In the genomic region with DNA sequence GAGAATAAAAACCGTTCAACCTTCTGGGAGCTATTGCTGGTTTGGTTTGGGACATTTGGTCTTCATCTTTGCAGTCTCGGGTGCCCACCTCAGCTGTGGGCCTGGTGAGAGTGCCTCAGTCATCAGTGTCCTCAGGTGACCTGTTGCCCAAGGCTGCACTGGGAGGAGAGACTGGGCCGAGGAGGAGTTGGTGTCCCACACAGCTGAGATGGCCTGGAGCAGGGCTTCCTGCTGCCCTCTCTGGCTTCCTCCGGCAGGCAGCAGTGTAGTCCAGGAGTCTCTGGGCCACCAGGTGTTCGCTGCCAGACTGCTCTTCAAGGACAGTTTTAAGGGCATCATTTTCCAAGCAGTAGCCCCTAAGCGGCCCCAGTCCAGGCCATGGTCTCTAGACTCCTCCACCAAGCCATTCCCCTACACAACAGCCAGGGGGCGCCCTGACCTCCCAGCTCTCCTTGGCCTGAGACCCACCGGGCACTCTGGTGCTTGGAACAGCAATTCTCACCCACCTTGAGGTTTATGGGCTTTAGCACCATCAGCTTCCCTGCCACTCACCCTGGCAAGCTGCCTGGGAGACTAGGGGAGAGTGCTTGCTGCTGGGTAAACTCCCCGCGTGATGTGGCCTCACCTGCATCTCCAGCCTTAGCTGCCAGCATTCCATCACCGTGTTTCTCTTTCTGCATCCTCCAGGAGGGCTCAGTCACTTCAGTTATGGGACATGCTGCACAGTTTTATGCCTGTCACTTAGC, we compare ENCODE assay signal across 8 cellular contexts. TPM values are rescaled to one million over a fixed set of nuclear protein-coding genes. Genes with fewer than 3 reads are reported as not detected.
DNase-seq lines count a peak whose midpoint lies in the region; ATAC-seq and TF ChIP-seq lines count a peak whose summit lies in the region.

No MANE protein-coding gene starts in this region.

- WGBS in sigmoid colon, 2 donors, result 67 to 71% methylated on average over 11 of the region's 11 CpGs

- H3K9me3 Mint-ChIP-seq in activated naive CD4-positive, alpha-beta T cell treated with anti-CD3 and anti-CD28 coated beads for 36 hours, result no peaks in the 10 kb centered on the region

- no peak overlapping the region for H3K27ac ChIP-seq in Panc1 (ENCODE audit: low read length)
- H3K27ac ChIP-seq in cardiac muscle cell, result peak overlapping the region; percentile 29
- H3K27ac ChIP-seq in sigmoid colon, result no peak overlapping the region

- CTCF ChIA-PET in Panc1 (lab: Charles Lee), result interaction anchor here (0.9 to 1.3 kb wide), 5 partner anchors 10 to 36 kb away, joined by 3 to 4 read pairs (median 3); no protein-coding TSS in a partner anchor
- CTCF ChIA-PET in activated naive CD4-positive, alpha-beta T cell treated with anti-CD3 and anti-CD28 coated beads for 36 hours (lab: Charles Lee), result interaction anchor here (0.6 to 5.1 kb wide), 36 partner anchors 8 to 532 kb away, joined by 3 to 41 read pairs (median 4); partner anchors contain the start of genes MAP3K6, SYTL1 and TMEM222

- POLR2A ChIA-PET in Panc1 (lab: Charles Lee), result interaction anchor here (0.6 kb wide), 1 partner anchor 388 kb away, joined by 6 read pairs; no protein-coding TSS in a partner anchor

- H3K4me3 ChIP-seq in Panc1 (ENCODE audit: low read depth in 2 of 2, low read length in 2 of 2) (no peak overlapping the region), cardiac muscle cell (no peak overlapping the region), sigmoid colon (no peak overlapping the region)

- TF ChIP-seq CTCF in Panc1 (IDR thresholded peaks at IDR 0.05) (peak; percentile 93), cardiac muscle cell (IDR thresholded peaks at IDR 0.05; ENCODE audit: low read depth, low read length) (peak; percentile 91), sigmoid colon (IDR thresholded peaks at IDR 0.05) (peak in 3 of 4 experiments; percentile 63 to 71 (median 67))

- peaks cover 2% of the 10 kb centered on the region for H3K36me3 ChIP-seq in Panc1 (ENCODE audit: control insufficient read depth, insufficient read depth, low read length)
- H3K36me3 ChIP-seq in cardiac muscle cell, result no peaks in the 10 kb centered on the region
- peaks cover 7 to 83% (median 36%) of the 10 kb centered on the region in 4 donors for H3K36me3 ChIP-seq in sigmoid colon

- peak; percentile 83 for DNase-seq in Right ventricle myocardium inferior (ENCODE audit: missing footprints)
- DNase-seq in cardiac septum (ENCODE audit: low spot score), result no peak
- DNase-seq in Panc1 (ENCODE audit: low read depth, low spot score), result no peak
- DNase-seq in activated naive CD4-positive, alpha-beta T cell treated with anti-CD3 and anti-CD28 coated beads for 36 hours, result peak; percentile 68
- peak; percentile 54 to 75 for DNase-seq in cardiac muscle cell (ENCODE audit: low read depth in 1 of 2, low spot score in 1 of 2)
- peak; percentile 68 for DNase-seq in sigmoid colon

- intact Hi-C loops in Right ventricle myocardium inferior (cut with DNase I) (loop anchor here (2.0 kb wide), 1 partner anchor 58 kb away; no protein-coding TSS in a partner anchor), cardiac septum (cut with DNase I) (no loop called here), Panc1 (cut with micrococcal nuclease; ENCODE audit: unreplicated experiment) (no loop called here), sigmoid colon (cut with DNase I) (loop anchor here (10.0 kb wide), 1 partner anchor 62 kb away; the partner anchor contains the start of gene GPR3)
- intact Hi-C loops in activated naive CD4-positive, alpha-beta T cell treated with anti-CD3 and anti-CD28 coated beads for 36 hours (cut with micrococcal nuclease), result loop anchor here (1.0 kb wide), 1 partner anchor 56 kb away; no protein-coding TSS in a partner anchor

- H3K27ac Mint-ChIP-seq in activated naive CD4-positive, alpha-beta T cell treated with anti-CD3 and anti-CD28 coated beads for 36 hours, result no peak overlapping the region

- H3K4me3 Mint-ChIP-seq in activated naive CD4-positive, alpha-beta T cell treated with anti-CD3 and anti-CD28 coated beads for 36 hours, result no peak overlapping the region

- no peaks in the 10 kb centered on the region for H3K9me3 ChIP-seq in Panc1 (ENCODE audit: control insufficient read depth, insufficient read depth, low read depth, low read length)
- no peaks in the 10 kb centered on the region for H3K9me3 ChIP-seq in cardiac muscle cell (ENCODE audit: low read depth)
- no peaks in the 10 kb centered on the region for H3K9me3 ChIP-seq in sigmoid colon

- TF ChIP-seq POLR2A in sigmoid colon (IDR thresholded peaks at IDR 0.05), result no peak

- H3K4me1 ChIP-seq in Panc1 (ENCODE audit: control insufficient read depth, insufficient read depth, low read length), result no peaks in the 10 kb centered on the region
- no peaks in the 10 kb centered on the region for H3K4me1 ChIP-seq in cardiac muscle cell (ENCODE audit: low read depth)
- H3K4me1 ChIP-seq in sigmoid colon, result peaks cover 0 to 11% (median 4%) of the 10 kb centered on the region in 4 donors

- H3K27me3 Mint-ChIP-seq in activated naive CD4-positive, alpha-beta T cell treated with anti-CD3 and anti-CD28 coated beads for 36 hours (ENCODE audit: low read depth), result no peaks in the 10 kb centered on the region

- peaks cover 32% of the 10 kb centered on the region for H3K36me3 Mint-ChIP-seq in activated naive CD4-positive, alpha-beta T cell treated with anti-CD3 and anti-CD28 coated beads for 36 hours (ENCODE audit: low read depth)

- peaks cover 26% of the 10 kb centered on the region for H3K4me1 Mint-ChIP-seq in activated naive CD4-positive, alpha-beta T cell treated with anti-CD3 and anti-CD28 coated beads for 36 hours (ENCODE audit: low read depth)

- ATAC-seq in Right ventricle myocardium inferior (peak; percentile 20), Panc1 (peak; percentile 77), HG02610 (IDR thresholded peaks at IDR 0.05; ENCODE audit: unreplicated experiment) (no peak), GM18873 (IDR thresholded peaks at IDR 0.05; ENCODE audit: low FRiP score, unreplicated experiment) (no peak)

- no peaks in the 10 kb centered on the region for H3K27me3 ChIP-seq in Panc1 (ENCODE audit: control insufficient read depth, insufficient read depth, low read length)
- no peaks in the 10 kb centered on the region for H3K27me3 ChIP-seq in cardiac muscle cell
- H3K27me3 ChIP-seq in sigmoid colon, result no peaks in the 10 kb centered on the region

- no TSS peak for BruUV-seq in Panc1 (replicated peaks; lab: Mats Ljungman, UMichigan)

- no peak for TF ChIP-seq EP300 in sigmoid colon (IDR thresholded peaks at IDR 0.05)

- in situ Hi-C loops in Panc1 (cut with HindIII; ENCODE audit: low pct_unique_long_range_greater_than_20kb, low sequenced_read_pairs), result no loop called here

RNA-seq across cellular contexts. Expression of gene SYTL1, which starts 9.1 kb away (rescaled TPM):
- total RNA-seq in Right ventricle myocardium inferior (0.78 TPM), cardiac septum (0.65 TPM), Panc1 (2021; ENCODE audit: unreplicated experiment) (2.4 TPM), cardiac muscle cell (14.7 and 23.5 TPM in 2 replicates), sigmoid colon (1 to 10 TPM in 1 of 4 donors, under 1 TPM in 2, not detected in 1; 0.54 to 1.5 (median 0.55) TPM)
- polyA plus RNA-seq in Panc1 (2012; ENCODE audit: insufficient read length), result 3.8 TPM
- total RNA-seq in activated naive CD4-positive, alpha-beta T cell treated with anti-CD3 and anti-CD28 coated beads for 36 hours, result 10 to 100 TPM; 28.5 to 29.2 TPM
- polyA plus RNA-seq in cardiac muscle cell (31.8 and 44.1 TPM in 2 replicates), sigmoid colon (10 to 100 TPM in 1 of 3 donors, 1 to 10 TPM in 2; 3.2 to 25.9 (median 9.0) TPM)

RNA-seq across cellular contexts. Expression of gene TMEM222, which starts 10.7 kb away (rescaled TPM):
- total RNA-seq in Right ventricle myocardium inferior (17.9 TPM), cardiac septum (26.8 TPM), Panc1 (2021; ENCODE audit: unreplicated experiment) (55.3 TPM), cardiac muscle cell (32.1 and 39.6 TPM in 2 replicates), sigmoid colon (10 to 100 TPM; 18.9 to 20.9 (median 19.6) TPM)
- 71.4 TPM for polyA plus RNA-seq in Panc1 (2012; ENCODE audit: insufficient read length)
- total RNA-seq in activated naive CD4-positive, alpha-beta T cell treated with anti-CD3 and anti-CD28 coated beads for 36 hours, result 10 to 100 TPM; 22.0 to 22.8 TPM
- polyA plus RNA-seq in cardiac muscle cell (55.2 and 60.5 TPM in 2 replicates), sigmoid colon (10 to 100 TPM; 15.7 to 46.9 (median 21.0) TPM)

RNA-seq across cellular contexts. Expression of gene MAP3K6, which starts 34.1 kb away (rescaled TPM):
- total RNA-seq in Right ventricle myocardium inferior (51.3 TPM), cardiac septum (53.1 TPM), Panc1 (2021; ENCODE audit: unreplicated experiment) (56.9 TPM), cardiac muscle cell (13.6 and 17.1 TPM in 2 replicates), sigmoid colon (10 to 100 TPM; 18.2 to 50.4 (median 26.8) TPM)
- polyA plus RNA-seq in Panc1 (2012; ENCODE audit: insufficient read length), result 57.8 TPM
- total RNA-seq in activated naive CD4-positive, alpha-beta T cell treated with anti-CD3 and anti-CD28 coated beads for 36 hours, result 1 to 10 TPM; 5.2 to 5.3 TPM
- polyA plus RNA-seq in cardiac muscle cell (12.7 and 17.8 TPM in 2 replicates), sigmoid colon (10 to 100 TPM in 1 of 3 donors, 1 to 10 TPM in 2; 3.7 to 23.9 (median 9.0) TPM)

RNA-seq across cellular contexts. Expression of gene FCN3, which starts 41.9 kb away (rescaled TPM):
- total RNA-seq in Right ventricle myocardium inferior, result 20.7 TPM
- 32.2 TPM for total RNA-seq in cardiac septum
- total RNA-seq in Panc1 (2021; ENCODE audit: unreplicated experiment), result not detected
- 0.23 TPM for polyA plus RNA-seq in Panc1 (2012; ENCODE audit: insufficient read length)
- not detected for total RNA-seq in activated naive CD4-positive, alpha-beta T cell treated with anti-CD3 and anti-CD28 coated beads for 36 hours
- 0.18 and 3.6 TPM in 2 replicates for total RNA-seq in cardiac muscle cell
- polyA plus RNA-seq in cardiac muscle cell, result 0.81 and 2.9 TPM in 2 replicates
- total RNA-seq in sigmoid colon, result 1 to 10 TPM in 3 of 4 donors, under 1 TPM in 1; 0.49 to 4.5 (median 1.8) TPM
- 1 to 10 TPM; 1.2 to 4.6 (median 4.1) TPM for polyA plus RNA-seq in sigmoid colon

RNA-seq across cellular contexts. Expression of gene CD164L2, which starts 50.4 kb away (rescaled TPM):
- total RNA-seq in Right ventricle myocardium inferior (not detected), cardiac septum (not detected), Panc1 (2021; ENCODE audit: unreplicated experiment) (0.13 TPM), cardiac muscle cell (0.24 TPM in 1 of 2 replicates, not detected in the other), sigmoid colon (not detected)
- not detected for polyA plus RNA-seq in Panc1 (2012; ENCODE audit: insufficient read length)
- not detected for total RNA-seq in activated naive CD4-positive, alpha-beta T cell treated with anti-CD3 and anti-CD28 coated beads for 36 hours
- polyA plus RNA-seq in cardiac muscle cell (0.35 and 0.62 TPM in 2 replicates), sigmoid colon (1 to 10 TPM in 2 of 3 donors, not detected in 1; 1.2 to 1.9 TPM)

Comparison
In these comparisons a context has a peak if more than half of its experiments do, and no peak if none do; other contexts are left out.
1. DNase-seq: peak in Right ventricle myocardium inferior (single experiment), activated naive CD4-positive, alpha-beta T cell treated with anti-CD3 and anti-CD28 coated beads for 36 hours (single experiment), cardiac muscle cell (2 of 2) and sigmoid colon (single experiment); none in cardiac septum (single experiment) and Panc1 (single experiment).
2. intact Hi-C loops: an anchor here in Right ventricle myocardium inferior (2.0 kb wide), activated naive CD4-positive, alpha-beta T cell treated with anti-CD3 and anti-CD28 coated beads for 36 hours (1.0 kb wide) and sigmoid colon (10.0 kb wide); none called in cardiac septum and Panc1.
3. ATAC-seq: peak in Right ventricle myocardium inferior (single experiment) and Panc1 (single experiment); none in HG02610 (single experiment) and GM18873 (single experiment).
4. Peak in every context shown above with its lines, with median percentiles within 50 percentile points of each other: CTCF ChIP-seq.